ENCODE assay signal across 9 cellular contexts in genomic region chr5:129135633-129136032, GRCh38. TPM values are rescaled to one million over a fixed set of nuclear protein-coding genes. Genes with fewer than 3 reads are reported as not detected.
DNase-seq lines count a peak whose midpoint lies in the region; ATAC-seq and TF ChIP-seq lines count a peak whose summit lies in the region.
"Had no signal": no experiment of that assay in that cellular context is flagged by ENCODE, and none has a peak within 500 bp of the region (broad histone marks: within the 10 kb centered on the region; RNA-seq: fewer than 3 reads in every experiment).

No MANE protein-coding gene starts in this region.

- no peak overlapping the region for H3K4me3 ChIP-seq in esophagus squamous epithelium
- H3K4me3 ChIP-seq: lower lobe of right lung had no signal

- H3K9me3 ChIP-seq in esophagus squamous epithelium = no peaks in the 10 kb centered on the region
- H3K9me3 ChIP-seq: lower lobe of right lung had no signal

- H3K27ac Mint-ChIP-seq in effector memory CD8-positive, alpha-beta T cell = no peak overlapping the region

- intact Hi-C loops in esophagus squamous epithelium (cut with DNase I) = loop anchor here (10.0 kb wide), 1 partner anchor 231 kb away; no protein-coding TSS in a partner anchor

- TF ChIP-seq CTCF in GM12874 (IDR thresholded peaks at IDR 0.05; ENCODE audit: insufficient read depth, low read depth, low read length) = 0 out of 2 replicates have a peak, but pooled peaks have one; percentile 13
- no peak for TF ChIP-seq CTCF in esophagus squamous epithelium (IDR thresholded peaks at IDR 0.05)

- H3K4me3 Mint-ChIP-seq in effector memory CD8-positive, alpha-beta T cell = no peak overlapping the region

- H3K9me3 Mint-ChIP-seq in effector memory CD8-positive, alpha-beta T cell = no peaks in the 10 kb centered on the region

- ATAC-seq in GM19467 (IDR thresholded peaks at IDR 0.05; ENCODE audit: unreplicated experiment) = peak; percentile 73
- peak; percentile 71 for ATAC-seq in HG03354 (IDR thresholded peaks at IDR 0.05; ENCODE audit: poor library complexity, severe bottlenecking, unreplicated experiment)
- peak; percentile 29 for ATAC-seq in effector memory CD8-positive, alpha-beta T cell (replicated peaks)
- ATAC-seq: lower lobe of right lung had no signal

- DNase-seq in effector memory CD8-positive, alpha-beta T cell = no peak
- DNase-seq in stimulated activated CD4-positive, alpha-beta T cell treated with anti-CD3 and anti-CD28 coated beads, Interleukin-12 subunit alpha, Interleukin-12 subunit beta, amount 100 ng/mL, for 4 hours = no peak
- DNase-seq in esophagus squamous epithelium (lab: John Stamatoyannopoulos, UW) = no peak
- DNase-seq in NCI-H2196 (lab: John Stamatoyannopoulos, UW; ENCODE audit: unreplicated experiment) = no peak
- DNase-seq in CD1c-positive myeloid dendritic cell (ENCODE audit: extremely low spot score) = no peak
- DNase-seq: lower lobe of right lung had no signal

- H3K27ac ChIP-seq in esophagus squamous epithelium = no peak overlapping the region
- H3K27ac ChIP-seq: lower lobe of right lung had no signal

- no peaks in the 10 kb centered on the region for H3K4me1 Mint-ChIP-seq in effector memory CD8-positive, alpha-beta T cell (ENCODE audit: low read depth in 2 of 2)

- H3K27me3 ChIP-seq in esophagus squamous epithelium = no peaks in the 10 kb centered on the region

- no peaks in the 10 kb centered on the region for H3K36me3 ChIP-seq in esophagus squamous epithelium
- H3K36me3 ChIP-seq: lower lobe of right lung had no signal

- TF ChIP-seq POLR2A in esophagus squamous epithelium (IDR thresholded peaks at IDR 0.05) = no peak

- no peaks in the 10 kb centered on the region for H3K4me1 ChIP-seq in esophagus squamous epithelium
- H3K4me1 ChIP-seq: lower lobe of right lung had no signal

- no peaks in the 10 kb centered on the region for H3K27me3 Mint-ChIP-seq in effector memory CD8-positive, alpha-beta T cell

- no peaks in the 10 kb centered on the region for H3K36me3 Mint-ChIP-seq in effector memory CD8-positive, alpha-beta T cell (ENCODE audit: insufficient read depth)

RNA-seq across cellular contexts. Expression of gene ISOC1, which starts 41.1 kb away (rescaled TPM):
- 10 to 100 TPM; 16.7 to 43.7 (median 36.7) TPM for total RNA-seq in esophagus squamous epithelium
